In the genomic region with DNA sequence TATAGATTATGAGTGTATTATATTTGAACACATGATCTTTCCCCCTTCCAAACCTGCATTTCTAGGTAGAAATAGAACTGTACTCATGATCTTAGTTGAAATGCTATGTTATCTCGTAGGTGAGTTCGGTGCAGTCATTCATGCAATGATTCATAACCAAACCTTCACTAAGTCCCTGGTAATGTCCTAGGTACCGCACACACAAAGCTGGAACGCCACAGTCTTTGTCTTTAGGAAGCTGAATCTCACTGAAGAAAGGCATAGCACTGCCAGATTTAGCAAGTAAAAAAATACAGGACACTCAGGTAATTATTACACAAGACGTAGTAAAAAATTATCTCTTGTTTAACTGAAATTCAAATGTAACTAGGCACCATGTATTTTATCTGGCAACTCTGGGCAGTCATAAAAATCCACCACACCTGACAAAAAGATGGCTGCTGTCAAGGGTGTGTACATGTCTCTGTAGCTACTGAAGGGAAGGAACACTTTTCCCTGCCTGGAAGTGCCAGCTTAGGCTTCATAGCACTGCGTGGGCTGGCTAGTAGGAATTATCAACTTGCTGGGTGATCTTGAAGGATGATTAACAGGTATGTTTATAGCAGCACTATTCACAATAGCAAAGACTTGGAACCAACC, we compare ENCODE assay signal across 1 cellular context.
TF ChIP-seq lines count a peak whose summit lies in the region.

No MANE protein-coding gene starts in this region.

TF ChIP-seq in HCT116, 20 proteins besides CTCF, POLR2A, EP300 and RAD21:
- TF ChIP-seq, protein P1, sequence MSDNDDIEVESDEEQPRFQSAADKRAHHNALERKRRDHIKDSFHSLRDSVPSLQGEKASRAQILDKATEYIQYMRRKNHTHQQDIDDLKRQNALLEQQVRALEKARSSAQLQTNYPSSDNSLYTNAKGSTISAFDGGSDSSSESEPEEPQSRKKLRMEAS (IDR thresholded peaks at IDR 0.05) = no peak
- no peak for TF ChIP-seq EZH2 (IDR thresholded peaks at IDR 0.05)
- TF ChIP-seq TCF7L2 (IDR thresholded peaks at IDR 0.05; ENCODE audit: borderline replicate concordance, extremely low read depth, insufficient read depth, insufficient read length) = no peak
- no peak for TF ChIP-seq SP1 (IDR thresholded peaks at IDR 0.05; ENCODE audit: low read depth)
- TF ChIP-seq POLR2AphosphoS5 (IDR thresholded peaks at IDR 0.05; ENCODE audit: low read depth, low read length) = no peak
- TF ChIP-seq, protein P2, sequence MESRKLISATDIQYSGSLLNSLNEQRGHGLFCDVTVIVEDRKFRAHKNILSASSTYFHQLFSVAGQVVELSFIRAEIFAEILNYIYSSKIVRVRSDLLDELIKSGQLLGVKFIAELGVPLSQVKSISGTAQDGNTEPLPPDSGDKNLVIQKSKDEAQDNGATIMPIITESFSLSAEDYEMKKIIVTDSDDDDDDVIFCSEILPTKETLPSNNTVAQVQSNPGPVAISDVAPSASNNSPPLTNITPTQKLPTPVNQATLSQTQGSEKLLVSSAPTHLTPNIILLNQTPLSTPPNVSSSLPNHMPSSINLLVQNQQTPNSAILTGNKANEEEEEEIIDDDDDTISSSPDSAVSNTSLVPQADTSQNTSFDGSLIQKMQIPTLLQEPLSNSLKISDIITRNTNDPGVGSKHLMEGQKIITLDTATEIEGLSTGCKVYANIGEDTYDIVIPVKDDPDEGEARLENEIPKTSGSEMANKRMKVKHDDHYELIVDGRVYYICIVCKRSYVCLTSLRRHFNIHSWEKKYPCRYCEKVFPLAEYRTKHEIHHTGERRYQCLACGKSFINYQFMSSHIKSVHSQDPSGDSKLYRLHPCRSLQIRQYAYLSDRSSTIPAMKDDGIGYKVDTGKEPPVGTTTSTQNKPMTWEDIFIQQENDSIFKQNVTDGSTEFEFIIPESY (IDR thresholded peaks at IDR 0.05; ENCODE audit: extremely low read depth, insufficient replicate concordance, low read length) = no peak
- no peak for TF ChIP-seq SRF (IDR thresholded peaks at IDR 0.05; ENCODE audit: low read depth)
- TF ChIP-seq EGR1 (IDR thresholded peaks at IDR 0.05; ENCODE audit: low read depth) = no peak
- no peak for TF ChIP-seq ELF1 (IDR thresholded peaks at IDR 0.05; ENCODE audit: borderline replicate concordance, low read depth)
- no peak for TF ChIP-seq CBX3 (IDR thresholded peaks at IDR 0.05; ENCODE audit: low read depth)
- TF ChIP-seq, protein P3, sequence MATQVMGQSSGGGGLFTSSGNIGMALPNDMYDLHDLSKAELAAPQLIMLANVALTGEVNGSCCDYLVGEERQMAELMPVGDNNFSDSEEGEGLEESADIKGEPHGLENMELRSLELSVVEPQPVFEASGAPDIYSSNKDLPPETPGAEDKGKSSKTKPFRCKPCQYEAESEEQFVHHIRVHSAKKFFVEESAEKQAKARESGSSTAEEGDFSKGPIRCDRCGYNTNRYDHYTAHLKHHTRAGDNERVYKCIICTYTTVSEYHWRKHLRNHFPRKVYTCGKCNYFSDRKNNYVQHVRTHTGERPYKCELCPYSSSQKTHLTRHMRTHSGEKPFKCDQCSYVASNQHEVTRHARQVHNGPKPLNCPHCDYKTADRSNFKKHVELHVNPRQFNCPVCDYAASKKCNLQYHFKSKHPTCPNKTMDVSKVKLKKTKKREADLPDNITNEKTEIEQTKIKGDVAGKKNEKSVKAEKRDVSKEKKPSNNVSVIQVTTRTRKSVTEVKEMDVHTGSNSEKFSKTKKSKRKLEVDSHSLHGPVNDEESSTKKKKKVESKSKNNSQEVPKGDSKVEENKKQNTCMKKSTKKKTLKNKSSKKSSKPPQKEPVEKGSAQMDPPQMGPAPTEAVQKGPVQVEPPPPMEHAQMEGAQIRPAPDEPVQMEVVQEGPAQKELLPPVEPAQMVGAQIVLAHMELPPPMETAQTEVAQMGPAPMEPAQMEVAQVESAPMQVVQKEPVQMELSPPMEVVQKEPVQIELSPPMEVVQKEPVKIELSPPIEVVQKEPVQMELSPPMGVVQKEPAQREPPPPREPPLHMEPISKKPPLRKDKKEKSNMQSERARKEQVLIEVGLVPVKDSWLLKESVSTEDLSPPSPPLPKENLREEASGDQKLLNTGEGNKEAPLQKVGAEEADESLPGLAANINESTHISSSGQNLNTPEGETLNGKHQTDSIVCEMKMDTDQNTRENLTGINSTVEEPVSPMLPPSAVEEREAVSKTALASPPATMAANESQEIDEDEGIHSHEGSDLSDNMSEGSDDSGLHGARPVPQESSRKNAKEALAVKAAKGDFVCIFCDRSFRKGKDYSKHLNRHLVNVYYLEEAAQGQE (IDR thresholded peaks at IDR 0.05; ENCODE audit: low read depth) = no peak
- no peak for TF ChIP-seq CEBPB (IDR thresholded peaks at IDR 0.05; ENCODE audit: low read depth)
- no peak for TF ChIP-seq JUND (IDR thresholded peaks at IDR 0.05)
- TF ChIP-seq EZH2phosphoT487 (IDR thresholded peaks at IDR 0.05; ENCODE audit: borderline replicate concordance) = no peak
- no peak for TF ChIP-seq SIN3A (IDR thresholded peaks at IDR 0.05; ENCODE audit: low read depth)
- no peak for TF ChIP-seq FOSL1 (IDR thresholded peaks at IDR 0.05; ENCODE audit: low read depth)
- no peak for TF ChIP-seq ZNF274 (IDR thresholded peaks at IDR 0.05; ENCODE audit: low read depth, low read length)
- no peak for TF ChIP-seq YY1 (IDR thresholded peaks at IDR 0.05; ENCODE audit: extremely low read depth, insufficient replicate concordance, low read depth, low read length)
- no peak for TF ChIP-seq ZFX (IDR thresholded peaks at IDR 0.05)
